ENCODE assay signal across 25 cellular contexts in the genomic region with DNA sequence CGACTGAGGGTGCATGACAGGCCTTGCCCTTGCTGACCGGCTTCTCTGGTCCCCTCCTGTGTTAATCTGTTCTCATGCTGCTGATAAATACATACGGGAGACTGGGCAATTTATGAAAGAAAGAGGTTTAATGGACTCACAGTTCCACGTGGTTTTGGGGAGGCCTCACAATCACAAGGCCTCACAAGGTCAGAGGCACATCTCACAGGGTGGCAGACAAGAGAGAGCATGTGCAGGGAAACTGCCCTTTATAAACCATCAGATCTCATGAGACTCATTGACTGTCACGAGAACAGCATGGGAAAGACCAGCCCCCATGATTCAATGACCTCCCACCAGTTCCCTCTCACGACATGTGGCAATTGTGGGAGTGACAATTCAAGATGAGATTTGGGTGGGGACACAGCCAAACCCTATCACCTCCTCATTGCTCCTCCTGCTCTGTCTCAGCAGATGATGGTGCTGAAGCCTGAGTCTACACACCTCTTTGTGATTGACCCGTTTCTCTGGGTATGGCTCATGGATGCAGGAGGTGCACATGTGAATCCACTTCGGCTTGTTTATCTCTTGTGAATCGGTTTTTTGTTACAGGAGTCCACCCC.
DNase-seq lines count a peak whose midpoint lies in the region; ATAC-seq, FAIRE-seq and TF ChIP-seq lines count a peak whose summit lies in the region.
"Had no signal": no experiment of that assay in that cellular context is flagged by ENCODE, and none has a peak within 500 bp of the region (broad histone marks: within the 10 kb centered on the region; RNA-seq: fewer than 3 reads in every experiment).

No MANE protein-coding gene starts in this region.

- H3K9me3 ChIP-seq in HepG2 (ENCODE audit: low read length) (peaks cover 18% of the 10 kb centered on the region; the same call in 1 of the 2 replicates), right lobe of liver (no peaks in the 10 kb centered on the region), Panc1 (ENCODE audit: control insufficient read depth, insufficient read depth, low read depth, low read length) (no peaks in the 10 kb centered on the region)

- H3K79me2 ChIP-seq in HepG2 (ENCODE audit: insufficient read depth, low read length): no peaks in the 10 kb centered on the region

- H3K4me2 ChIP-seq in HepG2 (ENCODE audit: low read depth, low read length): no peak overlapping the region
- H3K4me2 ChIP-seq: A549; BLaER1 treated with 17β-estradiol and CSF1 and Interleukin-3, amounts not matched to agents 10 nM and 100 nM had no signal

- in situ Hi-C loops in HepG2 (cut with HindIII; ENCODE audit: extremely low pct_ligation_motif_present, low pct_unique_long_range_greater_than_20kb): no loop called here
- in situ Hi-C loops in Panc1 (cut with HindIII; ENCODE audit: low pct_unique_long_range_greater_than_20kb, low sequenced_read_pairs): no loop called here

- CTCF ChIA-PET in HepG2 (lab: Yijun Ruan, JAX; ENCODE audit: low intra/inter-chr PET ratio, low total read pairs): no interaction called here
- CTCF ChIA-PET in Panc1 (lab: Charles Lee): no interaction called here

- H3K36me3 ChIP-seq in HepG2 (replicated peaks in 1 of 2; ENCODE audit: control insufficient read depth in 1 of 2, insufficient read depth in 2 of 2, low read length in 2 of 2) (no peaks in the 10 kb centered on the region), right lobe of liver (no peaks in the 10 kb centered on the region), Panc1 (ENCODE audit: control insufficient read depth, insufficient read depth, low read length) (no peaks in the 10 kb centered on the region), bronchial epithelial cell (ENCODE audit: control insufficient read depth, insufficient read depth, low read length) (no peaks in the 10 kb centered on the region)
- H3K36me3 ChIP-seq: BLaER1 treated with 17β-estradiol and CSF1 and Interleukin-3, amounts not matched to agents 10 nM and 100 nM had no signal

- intact Hi-C loops in HepG2 (cut with micrococcal nuclease; ENCODE audit: unreplicated experiment): no loop called here
- intact Hi-C loops in right lobe of liver (cut with DNase I): no loop called here
- intact Hi-C loops in Panc1 (cut with micrococcal nuclease; ENCODE audit: unreplicated experiment): no loop called here

- H3K4me3 ChIP-seq in HepG2 (replicated peaks in 1 of 3; ENCODE audit: insufficient read depth in 1 of 3, low read depth in 2 of 3, low read length in 3 of 3) (no peak overlapping the region), right lobe of liver (no peak overlapping the region), Panc1 (ENCODE audit: low read depth in 2 of 2, low read length in 2 of 2) (no peak overlapping the region), bronchial epithelial cell (ENCODE audit: low read depth, low read length) (no peak overlapping the region)
- H3K4me3 ChIP-seq: A549; BLaER1 treated with 17β-estradiol and CSF1 and Interleukin-3, amounts not matched to agents 10 nM and 100 nM; GM12878 had no signal

- no peak for TF ChIP-seq CTCF in HepG2 (CRISPR knock-in tag; IDR thresholded peaks at IDR 0.05)
- TF ChIP-seq CTCF in right lobe of liver (IDR thresholded peaks at IDR 0.05): no peak
- no peak for TF ChIP-seq CTCF in Panc1 (IDR thresholded peaks at IDR 0.05)
- TF ChIP-seq CTCF in bronchial epithelial cell (IDR thresholded peaks at IDR 0.05; ENCODE audit: insufficient read depth, low read length, severe bottlenecking): no peak

- BruUV-seq in HepG2 (replicated peaks; lab: Mats Ljungman, UMichigan) (no TSS peak), Panc1 (replicated peaks; lab: Mats Ljungman, UMichigan) (no TSS peak)

- no peak overlapping the region for H3K9ac ChIP-seq in HepG2 (ENCODE audit: insufficient read depth, low read depth, low read length)
- H3K9ac ChIP-seq: BLaER1 treated with 17β-estradiol and CSF1 and Interleukin-3, amounts not matched to agents 10 nM and 100 nM had no signal

- ATAC-seq in HepG2: peak; percentile 28; the same call in 2 of the 3 replicates
- no peak for ATAC-seq in right lobe of liver
- 0 out of 2 replicates have a peak, but pooled peaks have one; percentile 41 for ATAC-seq in Panc1
- no peak for ATAC-seq in GM19395 (IDR thresholded peaks at IDR 0.05; ENCODE audit: unreplicated experiment)
- ATAC-seq: A549; CD8-positive, alpha-beta T cell; GM12878 had no signal

- TF ChIP-seq POLR2A in HepG2 (IDR thresholded peaks at IDR 0.05; ENCODE audit: insufficient read depth in 1 of 2, low read depth in 2 of 2, low read length in 2 of 2) (no peak), right lobe of liver (IDR thresholded peaks at IDR 0.05) (no peak)

- TF ChIP-seq RAD21 in HepG2 (CRISPR knock-in tag; IDR thresholded peaks at IDR 0.05): no peak

- H3K4me1 ChIP-seq in HepG2 (ENCODE audit: insufficient read depth, low read length) (peaks cover 6% of the 10 kb centered on the region), right lobe of liver (no peaks in the 10 kb centered on the region), Panc1 (ENCODE audit: control insufficient read depth, insufficient read depth, low read length) (no peaks in the 10 kb centered on the region)
- H3K4me1 ChIP-seq: A549, Caco-2 had no signal

- TF ChIP-seq EP300 in HepG2 (IDR thresholded peaks at IDR 0.05; ENCODE audit: low read depth in 2 of 2, low read length in 2 of 2) (no peak), HepG2 (CRISPR knock-in tag; IDR thresholded peaks at IDR 0.05; ENCODE audit: borderline replicate concordance) (no peak)

- no peak overlapping the region for H3K27ac ChIP-seq in HepG2 (ENCODE audit: extremely low read length, insufficient read depth, low read length)
- no peak overlapping the region for H3K27ac ChIP-seq in right lobe of liver
- no peak overlapping the region for H3K27ac ChIP-seq in Panc1 (ENCODE audit: low read length)
- H3K27ac ChIP-seq: 22Rv1; A549; BLaER1 treated with 17β-estradiol and CSF1 and Interleukin-3, amounts not matched to agents 10 nM and 100 nM; C4-2B had no signal

- H2AFZ ChIP-seq in HepG2 (ENCODE audit: low read length): no peak overlapping the region

- WGBS in HepG2 (ENCODE audit: low lambda C conversion rate): 27% methylated on average over 8 of the region's 9 CpGs
- 70% methylated on average over 3 of the region's 9 CpGs for WGBS in right lobe of liver (ENCODE audit: insufficient coverage, low coverage, low lambda C conversion rate, missing lambda C conversion rate)

- H3K27me3 ChIP-seq in HepG2 (ENCODE audit: control insufficient read depth in 1 of 2, insufficient read depth in 2 of 2, low read length in 2 of 2) (no peaks in the 10 kb centered on the region), right lobe of liver (no peaks in the 10 kb centered on the region), Panc1 (ENCODE audit: control insufficient read depth, insufficient read depth, low read length) (no peaks in the 10 kb centered on the region), bronchial epithelial cell (ENCODE audit: control insufficient read depth, insufficient read depth, low read length) (no peaks in the 10 kb centered on the region)
- H3K27me3 ChIP-seq: BLaER1 treated with 17β-estradiol and CSF1 and Interleukin-3, amounts not matched to agents 10 nM and 100 nM had no signal

- DNase-seq in HepG2 (ENCODE audit: low spot score) (no peak), right lobe of liver (no peak), Panc1 (ENCODE audit: low read depth, low spot score) (no peak), bronchial epithelial cell (ENCODE audit: low read depth) (no peak), NCI-H526 (lab: John Stamatoyannopoulos, UW) (no peak)
- no peak for DNase-seq in activated CD4-positive, alpha-beta T cell treated with anti-CD3 and anti-CD28 coated beads for 1 hour
- DNase-seq: AML-193; Caco-2; Calu3; CD4-positive, alpha-beta T cell; CD8-positive, alpha-beta T cell; DMS53; DMS79; DND-41; EL; GDM1 had no signal

- POLR2A ChIA-PET in HepG2 (lab: Yijun Ruan, JAX): no interaction called here
- POLR2A ChIA-PET in Panc1 (lab: Charles Lee): interaction anchor here (0.6 kb wide), 1 partner anchor 116 kb away, joined by 3 read pairs; no protein-coding TSS in a partner anchor

- 0 out of 2 replicates have a peak, but pooled peaks cover 8% of the 10 kb centered on the region for H4K20me1 ChIP-seq in HepG2 (ENCODE audit: insufficient read depth, low read length)
- H4K20me1 ChIP-seq: BLaER1 treated with 17β-estradiol and CSF1 and Interleukin-3, amounts not matched to agents 10 nM and 100 nM had no signal

- FAIRE-seq in HepG2 (lab: Jason Lieb, UNC) (no peak), bronchial epithelial cell (lab: Jason Lieb, UNC) (peak; percentile 13)
- FAIRE-seq: A549, D721Med, GM12878, GM12892, GM18507 had no signal

TF ChIP-seq in HepG2, 621 proteins besides CTCF, POLR2A, EP300 and RAD21:
- TF ChIP-seq, protein P1, sequence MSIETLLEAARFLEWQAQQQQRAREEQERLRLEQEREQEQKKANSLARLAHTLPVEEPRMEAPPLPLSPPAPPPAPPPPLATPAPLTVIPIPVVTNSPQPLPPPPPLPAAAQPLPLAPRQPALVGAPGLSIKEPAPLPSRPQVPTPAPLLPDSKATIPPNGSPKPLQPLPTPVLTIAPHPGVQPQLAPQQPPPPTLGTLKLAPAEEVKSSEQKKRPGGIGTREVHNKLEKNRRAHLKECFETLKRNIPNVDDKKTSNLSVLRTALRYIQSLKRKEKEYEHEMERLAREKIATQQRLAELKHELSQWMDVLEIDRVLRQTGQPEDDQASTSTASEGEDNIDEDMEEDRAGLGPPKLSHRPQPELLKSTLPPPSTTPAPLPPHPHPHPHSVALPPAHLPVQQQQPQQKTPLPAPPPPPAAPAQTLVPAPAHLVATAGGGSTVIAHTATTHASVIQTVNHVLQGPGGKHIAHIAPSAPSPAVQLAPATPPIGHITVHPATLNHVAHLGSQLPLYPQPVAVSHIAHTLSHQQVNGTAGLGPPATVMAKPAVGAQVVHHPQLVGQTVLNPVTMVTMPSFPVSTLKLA (IDR thresholded peaks at IDR 0.05): peak; percentile 21; the same call in 1 of the 2 replicates
- no peak for TF ChIP-seq HOXA9 (CRISPR knock-in tag; IDR thresholded peaks at IDR 0.05; ENCODE audit: borderline replicate concordance)

Comparison
In these comparisons a context has a peak if more than half of its experiments do, and no peak if none do; other contexts are left out.
1. ATAC-seq: peak in HepG2 (single experiment) and Panc1 (single experiment); none in right lobe of liver (0 of 4) and GM19395 (single experiment).